In the genomic region with DNA sequence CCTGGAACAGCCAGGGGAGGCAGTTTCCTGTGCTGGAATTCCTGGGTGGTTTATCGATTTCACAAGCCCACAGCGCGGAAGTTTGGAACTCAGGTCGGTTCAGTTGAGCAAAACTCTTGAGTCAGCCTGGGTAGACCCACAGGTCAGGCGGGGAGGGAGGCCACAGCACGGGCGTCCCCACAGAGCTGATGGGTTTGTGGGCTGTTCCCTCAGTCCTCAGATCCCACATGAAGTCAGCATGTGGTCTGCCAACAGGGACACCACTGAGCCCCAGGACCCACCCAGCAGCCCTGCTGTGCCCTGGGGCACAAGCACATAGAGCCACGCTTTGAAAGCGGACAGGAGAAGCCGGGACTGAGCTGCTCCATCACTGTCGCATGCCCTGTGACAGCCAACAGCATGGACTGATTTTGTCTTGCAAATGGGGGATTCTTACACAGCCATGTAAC, we compare ENCODE assay signal across 9 cellular contexts. TPM values are rescaled to one million over a fixed set of nuclear protein-coding genes. Genes with fewer than 3 reads are reported as not detected.
DNase-seq lines count a peak whose midpoint lies in the region; ATAC-seq, FAIRE-seq and TF ChIP-seq lines count a peak whose summit lies in the region.
"Had no signal": no experiment of that assay in that cellular context is flagged by ENCODE, and none has a peak within 500 bp of the region (broad histone marks: within the 10 kb centered on the region; RNA-seq: fewer than 3 reads in every experiment).

No MANE protein-coding gene starts in this region.

- peak overlapping the region; percentile 72 for H3K27ac ChIP-seq in GM12878 (ENCODE audit: control insufficient read depth, insufficient read depth)
- H3K27ac ChIP-seq in spleen, result peak overlapping the region in 5 of 8 donors; percentile 18 to 83 (median 57)
- no peak overlapping the region for H3K27ac ChIP-seq in psoas muscle

- no peaks in the 10 kb centered on the region for H4K20me1 ChIP-seq in GM12878 (ENCODE audit: control insufficient read depth, insufficient read depth)

- POLR2A ChIA-PET in GM12878 (lab: Charles Lee), result no interaction called here

- CTCF ChIA-PET in GM12878 (lab: Yijun Ruan, JAX), result interaction anchor here (0.9 to 1.3 kb wide), 4 partner anchors 30 to 410 kb away, joined by 3 to 6 read pairs (median 4); no protein-coding TSS in a partner anchor

- DNase-seq in GM12878 (ENCODE audit: low read depth, low spot score) (no peak), spleen (peak; percentile 70), psoas muscle (no peak), NCI-H748 treated with DMSO at 0.1 percent for 48 hours (lab: John Stamatoyannopoulos, UW) (no peak), NCI-H1092 (lab: John Stamatoyannopoulos, UW) (no peak), C1 segment of cervical spinal cord (lab: John Stamatoyannopoulos, UW) (no peak)
- DNase-seq: NCI-H2081 had no signal

- FAIRE-seq in GM12878 (lab: Jason Lieb, UNC), result no peak

- no peaks in the 10 kb centered on the region for H3K79me2 ChIP-seq in GM12878 (ENCODE audit: control insufficient read depth, insufficient read depth, low read length)

- RAD21 ChIA-PET in GM12878 (lab: Charles Lee; ENCODE audit: unreplicated experiment), result interaction anchor here (0.9 kb wide), 1 partner anchor 30 kb away, joined by 4 read pairs; no protein-coding TSS in a partner anchor

- BruUV-seq in GM12878 (replicated peaks; lab: Mats Ljungman, UMichigan), result no TSS peak

- peak overlapping the region; percentile 17; the same call in 1 of the 2 replicates for H3K9ac ChIP-seq in GM12878 (ENCODE audit: control insufficient read depth, insufficient read depth, low read length)

- intact Hi-C loops in GM12878 (cut with micrococcal nuclease; ENCODE audit: unreplicated experiment), result no loop called here
- intact Hi-C loops in spleen (cut with DNase I; ENCODE audit: low total_unique reads), result no loop called here
- intact Hi-C loops in psoas muscle (cut with DNase I), result loop anchor here in 1 of 2 donors (2.0 kb wide), 1 partner anchor 18 kb away; no protein-coding TSS in a partner anchor

- no peak for TF ChIP-seq RAD21 in GM12878 (IDR thresholded peaks at IDR 0.05; ENCODE audit: insufficient read depth, low read depth, low read length)

- WGBS in GM12878 (ENCODE audit: insufficient coverage, insufficient replicate concordance, low lambda C conversion rate, missing lambda C conversion rate), result 44% methylated on average over 11 of the region's 11 CpGs
- WGBS in spleen, 5 donors, result 45 to 68% (median 56%) methylated on average over 5 to 11 of the region's 11 CpGs
- WGBS in psoas muscle, 3 donors, result 81 to 87% (median 85%) methylated on average over 11 of the region's 11 CpGs

- H3K9me3 ChIP-seq in GM12878 (replicated peaks; ENCODE audit: control insufficient read depth, insufficient read depth, low read length), result no peaks in the 10 kb centered on the region
- H3K9me3 ChIP-seq in spleen, result no peaks in the 10 kb centered on the region
- H3K9me3 ChIP-seq in psoas muscle, result no peaks in the 10 kb centered on the region

- TF ChIP-seq POLR2A in GM12878 (IDR thresholded peaks at IDR 0.05; ENCODE audit: low read depth, low read length) (no peak), spleen (IDR thresholded peaks at IDR 0.05) (no peak)

- H3K36me3 ChIP-seq in GM12878 (ENCODE audit: control insufficient read depth in 2 of 2, insufficient read depth in 2 of 2, low read length in 1 of 2) (no peaks in the 10 kb centered on the region), spleen (no peaks in the 10 kb centered on the region), psoas muscle (ENCODE audit: insufficient read depth in 1 of 2, low read depth in 1 of 2) (no peaks in the 10 kb centered on the region)

- H3K4me3 ChIP-seq in GM12878, result no peak overlapping the region; the same call in 1 of the 2 replicates
- H3K4me3 ChIP-seq in spleen, result peak overlapping the region in 1 of 8 donors; percentile 15
- H3K4me3 ChIP-seq in psoas muscle, result no peak overlapping the region

- SMC1A ChIA-PET in GM12878 (lab: Charles Lee; ENCODE audit: uncharacterized antibody, unreplicated experiment), result interaction anchor here (0.6 to 1.0 kb wide), 3 partner anchors 17 to 102 kb away, joined by 3 to 5 read pairs (median 4); no protein-coding TSS in a partner anchor

- in situ Hi-C loops in GM12878 (cut with MboI), result no loop called here

- TF ChIP-seq CTCF in GM12878 (IDR thresholded peaks at IDR 0.05 in 2 of 3, conservative IDR thresholded peaks at IDR 0.05 in 1 of 3; ENCODE audit: control insufficient read depth in 2 of 3, extremely low read depth in 1 of 3, insufficient read depth in 1 of 3, low read depth in 3 of 3, low read length in 3 of 3) (no peak), spleen (IDR thresholded peaks at IDR 0.05 in 8 of 11, conservative IDR thresholded peaks at IDR 0.05 in 3 of 11) (no peak), psoas muscle (IDR thresholded peaks at IDR 0.05) (no peak)

- ATAC-seq in GM19324 (IDR thresholded peaks at IDR 0.05; ENCODE audit: low FRiP score, unreplicated experiment), result peak; percentile 17
- peak; percentile 11 for ATAC-seq in HG03159 (IDR thresholded peaks at IDR 0.05; ENCODE audit: unreplicated experiment)
- peak; percentile 59 for ATAC-seq in GM12878
- ATAC-seq in psoas muscle, result no peak

- H3K4me1 ChIP-seq in GM12878 (ENCODE audit: control insufficient read depth, insufficient read depth, low read length), result peaks cover 18% of the 10 kb centered on the region
- peaks cover 5 to 35% (median 17%) of the 10 kb centered on the region in 6 donors for H3K4me1 ChIP-seq in spleen
- no peaks in the 10 kb centered on the region for H3K4me1 ChIP-seq in psoas muscle

- TF ChIP-seq EP300 in GM12878 (IDR thresholded peaks at IDR 0.05; ENCODE audit: borderline replicate concordance in 1 of 2, control insufficient read depth in 1 of 2, low read depth in 2 of 2, low read length in 2 of 2), result no peak

- H2AFZ ChIP-seq in GM12878 (ENCODE audit: control insufficient read depth, low read depth, low read length), result peak overlapping the region; percentile 71

- H3K4me2 ChIP-seq in GM12878 (ENCODE audit: control insufficient read depth, insufficient read depth), result peak overlapping the region; percentile 58

- H3K27me3 ChIP-seq in GM12878 (replicated peaks in 1 of 2; ENCODE audit: control insufficient read depth in 2 of 2, insufficient read depth in 2 of 2, low read length in 1 of 2), result no peaks in the 10 kb centered on the region
- H3K27me3 ChIP-seq in spleen (replicated peaks in 1 of 7), result no peaks in the 10 kb centered on the region
- no peaks in the 10 kb centered on the region for H3K27me3 ChIP-seq in psoas muscle (ENCODE audit: insufficient read depth in 3 of 3, low read length in 2 of 3)

TF ChIP-seq in GM12878, 131 proteins besides CTCF, POLR2A, EP300 and RAD21 (continues in another document):
- TF ChIP-seq IRF4 (IDR thresholded peaks at IDR 0.05; ENCODE audit: low read depth, low read length), result no peak
- 0 out of 4 replicates have a peak, but pooled peaks of 1 of the 2 experiments have one; percentile 12 for TF ChIP-seq BHLHE40 (IDR thresholded peaks at IDR 0.05; ENCODE audit: borderline replicate concordance in 1 of 2, low read depth in 2 of 2, low read length in 1 of 2)
- TF ChIP-seq NFXL1 (IDR thresholded peaks at IDR 0.05; ENCODE audit: borderline replicate concordance), result no peak
- TF ChIP-seq, protein P1, sequence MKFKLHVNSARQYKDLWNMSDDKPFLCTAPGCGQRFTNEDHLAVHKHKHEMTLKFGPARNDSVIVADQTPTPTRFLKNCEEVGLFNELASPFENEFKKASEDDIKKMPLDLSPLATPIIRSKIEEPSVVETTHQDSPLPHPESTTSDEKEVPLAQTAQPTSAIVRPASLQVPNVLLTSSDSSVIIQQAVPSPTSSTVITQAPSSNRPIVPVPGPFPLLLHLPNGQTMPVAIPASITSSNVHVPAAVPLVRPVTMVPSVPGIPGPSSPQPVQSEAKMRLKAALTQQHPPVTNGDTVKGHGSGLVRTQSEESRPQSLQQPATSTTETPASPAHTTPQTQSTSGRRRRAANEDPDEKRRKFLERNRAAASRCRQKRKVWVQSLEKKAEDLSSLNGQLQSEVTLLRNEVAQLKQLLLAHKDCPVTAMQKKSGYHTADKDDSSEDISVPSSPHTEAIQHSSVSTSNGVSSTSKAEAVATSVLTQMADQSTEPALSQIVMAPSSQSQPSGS (IDR thresholded peaks at IDR 0.05; ENCODE audit: low read length), result no peak
- no peak for TF ChIP-seq ASH2L (IDR thresholded peaks at IDR 0.05; ENCODE audit: borderline replicate concordance, low read depth)
- TF ChIP-seq RUNX3 (IDR thresholded peaks at IDR 0.05; ENCODE audit: low read length), result peak; percentile 31; the same call in 1 of the 2 replicates
- no peak for TF ChIP-seq MEF2B (IDR thresholded peaks at IDR 0.05; ENCODE audit: partially characterized antibody, poor library complexity, severe bottlenecking)
- TF ChIP-seq MTA3 (IDR thresholded peaks at IDR 0.05; ENCODE audit: borderline replicate concordance, low read length), result no peak
- TF ChIP-seq KDM1A (IDR thresholded peaks at IDR 0.05; ENCODE audit: borderline replicate concordance), result no peak
- no peak for TF ChIP-seq NFIC (IDR thresholded peaks at IDR 0.05; ENCODE audit: low read depth, low read length)

RNA-seq across cellular contexts. Expression of a gene that starts 17.4 kb away (rescaled TPM):
- total RNA-seq in GM12878 (2013; cell fraction: nucleolus; rRNA removed), result not detected in 2 replicates
- total RNA-seq in GM12878 (2014; rRNA removed) (0.22 TPM in 1 of 2 replicates, not detected in the other), GM12878 (2014; rRNA removed; fragmentation: Illumina TruSeq; extraction: Trizol) (not detected in 2 replicates), GM12878 (2021) (not detected in 2 replicates), spleen (1 to 10 TPM in 6 of 7 donors, under 1 TPM in 1; 0.79 to 2.8 (median 2.2) TPM), psoas muscle (not detected)
- polyA plus RNA-seq in GM12878 (2011; ENCODE audit: low read depth), result not detected
- polyA plus RNA-seq in GM12878 (2011; rRNA removed) (not detected in 2 replicates), GM12878 (2014; fragmentation: Illumina TruSeq; extraction: Trizol) (not detected in 2 replicates), GM12878 (2014; fragmentation: Nextera tagmentation; extraction: Ambion mirVana) (not detected), GM12878 (2014; rRNA removed) (0.06 TPM in 1 of 2 replicates, not detected in the other), GM12878 (2016; fragmentation: Nextera tagmentation; extraction: Ambion mirVana) (not detected), spleen (under 1 TPM in 2 of 3 donors, not detected in 1; 0.06 to 0.08 TPM), psoas muscle (under 1 TPM in 1 of 3 donors, not detected in 2; 0.04 TPM)
- polyA plus RNA-seq in GM12878 (2011; cell fraction: cytosol; rRNA removed), result not detected in 2 replicates
- not detected in 2 replicates for polyA plus RNA-seq in GM12878 (2011; cell fraction: nucleus; rRNA removed)
- polyA plus RNA-seq in GM12878 (2012), result 0.19 and 0.27 TPM in 2 replicates
- not detected in 2 replicates for polyA minus RNA-seq in GM12878 (2011; rRNA and poly(A)+ RNA removed)
- not detected in 2 replicates for polyA minus RNA-seq in GM12878 (2011; cell fraction: cytosol; rRNA and poly(A)+ RNA removed)
- polyA minus RNA-seq in GM12878 (2011; cell fraction: nucleus; rRNA and poly(A)+ RNA removed), result not detected in 2 replicates

Comparison
In these comparisons a context has a peak if more than half of its experiments do, and no peak if none do; other contexts are left out.
1. ATAC-seq: peak in GM19324 (single experiment), HG03159 (single experiment) and GM12878 (single experiment); none in psoas muscle (0 of 4).